15 cellular contexts compared by ENCODE assay signal in the genomic region with DNA sequence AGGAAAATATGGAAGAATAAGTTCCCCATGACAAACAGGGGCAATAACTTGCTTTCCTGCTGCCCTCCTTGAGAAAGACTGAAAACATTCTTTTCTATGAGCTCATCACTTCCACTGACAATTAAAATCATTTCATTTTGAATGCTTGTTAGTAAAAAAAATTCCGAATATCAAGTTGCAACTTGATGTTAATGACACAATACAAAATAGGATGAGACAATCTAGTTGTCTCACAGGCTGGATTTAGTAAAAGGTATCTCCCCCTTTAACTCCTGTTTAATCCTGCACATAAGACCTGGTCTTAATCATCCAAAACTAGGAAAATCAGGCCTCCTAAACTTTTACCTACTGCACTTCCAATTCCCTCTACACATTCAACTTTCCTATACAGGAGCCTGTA.
"Had no signal": no experiment of that assay in that cellular context is flagged by ENCODE, and none has a peak within 500 bp of the region (broad histone marks: within the 10 kb centered on the region; RNA-seq: fewer than 3 reads in every experiment).

No MANE protein-coding gene starts in this region.

- H3K4me3 ChIP-seq: ascending aorta, cardiac muscle cell, esophagus muscularis mucosa, left ventricle myocardium inferior, skin epidermis, suprapubic skin, upper lobe of left lung had no signal

- DNase-seq: activated CD4-positive, alpha-beta T cell treated with anti-CD3 and anti-CD28 coated beads, Interleukin-2, amount 50 U/mL, for 1 hour; activated naive CD4-positive, alpha-beta T cell; dorsolateral prefrontal cortex; hypothalamus; left ventricle myocardium inferior; natural killer cell; posterior cingulate gyrus; stimulated activated naive CD8-positive, alpha-beta T cell treated with anti-CD3 and anti-CD28 coated beads, Interleukin-15, Interleukin-2, amounts not matched to agents 100 U/mL and 50 U/mL, for 24 hours; SW 1271; upper lobe of left lung had no signal

- H3K27me3 ChIP-seq: ascending aorta, cardiac muscle cell, dorsolateral prefrontal cortex, esophagus muscularis mucosa, suprapubic skin, upper lobe of left lung had no signal

- H3K9me3 ChIP-seq: esophagus muscularis mucosa, left ventricle myocardium inferior, suprapubic skin, upper lobe of left lung had no signal

- H3K27ac ChIP-seq: ascending aorta, cardiac muscle cell, esophagus muscularis mucosa, left ventricle myocardium inferior, skin epidermis, suprapubic skin, upper lobe of left lung had no signal

- H3K36me3 ChIP-seq: cardiac muscle cell, left ventricle myocardium inferior had no signal
